In genomic region chr2:86440631-86441391, GRCh38 we compare ENCODE assay signal across 1 cellular context.
A peak's percentile ranks its signal among the peaks of the same experiment; 100 is the strongest.
TF ChIP-seq lines count a peak whose summit lies in the region.

TSS of gene KDM3A (plus strand) at chr2:86441371. CDS start at chr2:86442048, 677 bp downstream.

TF ChIP-seq in HepG2, 621 proteins besides CTCF, POLR2A, EP300 and RAD21 (continued from another document and continues in another):
- TF ChIP-seq LRRFIP1 (CRISPR knock-in tag; conservative IDR thresholded peaks at IDR 0.05) (peak; percentile 96), ZNF614 (CRISPR knock-in tag; IDR thresholded peaks at IDR 0.05; ENCODE audit: borderline replicate concordance) (peak; percentile 90; the same call in 1 of the 2 replicates), ARID3A (IDR thresholded peaks at IDR 0.05; ENCODE audit: low read depth, low read length) (peak; percentile 100), RBAK (CRISPR knock-in tag; IDR thresholded peaks at IDR 0.05) (no peak; the same call in 1 of the 2 replicates), MED1 (CRISPR knock-in tag; IDR thresholded peaks at IDR 0.05) (peak; percentile 86), CCAR2 (optimal IDR thresholded peaks at IDR 0.05; ENCODE audit: low read depth, low read length) (peak; percentile 98), PRPF4 (IDR thresholded peaks at IDR 0.05; ENCODE audit: low read depth, low read length, poor library complexity, severe bottlenecking) (peak; percentile 99), ZBTB14 (CRISPR knock-in tag; IDR thresholded peaks at IDR 0.05) (peak; percentile 55), ELF1 (CRISPR knock-in tag; IDR thresholded peaks at IDR 0.05) (no peak), TRIM22 (IDR thresholded peaks at IDR 0.05) (no peak), ZFP90 (CRISPR knock-in tag; IDR thresholded peaks at IDR 0.05; ENCODE audit: borderline replicate concordance) (peak; percentile 98), CHCHD3 (CRISPR knock-in tag; IDR thresholded peaks at IDR 0.05) (peak; percentile 94), ZNF3 (CRISPR knock-in tag; IDR thresholded peaks at IDR 0.05) (peak; percentile 89), ATF4 (CRISPR knock-in tag; IDR thresholded peaks at IDR 0.05) (peak in 1 of 2 experiments; percentile 86; a peak in 2 of 4 replicates), HOXA7 (CRISPR knock-in tag; IDR thresholded peaks at IDR 0.05) (peak; percentile 81; the same call in 1 of the 2 replicates), PITX1 (CRISPR knock-in tag; IDR thresholded peaks at IDR 0.05) (peak; percentile 86), POGZ (CRISPR knock-in tag; IDR thresholded peaks at IDR 0.05) (peak; percentile 100), ZKSCAN5 (CRISPR knock-in tag; IDR thresholded peaks at IDR 0.05) (peak; percentile 59; the same call in 1 of the 2 replicates), NFRKB (IDR thresholded peaks at IDR 0.05) (no peak), ZNF761 (CRISPR knock-in tag; conservative IDR thresholded peaks at IDR 0.05) (peak; percentile 98), ZNF142 (CRISPR knock-in tag; IDR thresholded peaks at IDR 0.05) (peak; percentile 96), ZBTB7B (CRISPR knock-in tag; IDR thresholded peaks at IDR 0.05) (peak; percentile 99), NFE2 (CRISPR knock-in tag; IDR thresholded peaks at IDR 0.05) (no peak), PLRG1 (conservative IDR thresholded peaks at IDR 0.05) (no peak), ZNF740 (CRISPR knock-in tag; IDR thresholded peaks at IDR 0.05) (peak; percentile 48), RBM22 (optimal IDR thresholded peaks at IDR 0.05; ENCODE audit: low read length) (no peak), CERS6 (CRISPR knock-in tag; IDR thresholded peaks at IDR 0.05) (peak; percentile 97), ZNF296 (CRISPR knock-in tag; conservative IDR thresholded peaks at IDR 0.05) (no peak; the same call in 1 of the 2 replicates), ZBED4 (CRISPR knock-in tag; IDR thresholded peaks at IDR 0.05; ENCODE audit: borderline replicate concordance) (peak; percentile 90), TOE1 (CRISPR knock-in tag; IDR thresholded peaks at IDR 0.05) (peak; percentile 92; the same call in 1 of the 2 replicates), SNAI1 (CRISPR knock-in tag; IDR thresholded peaks at IDR 0.05; ENCODE audit: borderline replicate concordance) (peak; percentile 92), ZNF792 (CRISPR knock-in tag; IDR thresholded peaks at IDR 0.05) (peak; percentile 99), REXO4 (CRISPR knock-in tag; IDR thresholded peaks at IDR 0.05; ENCODE audit: borderline replicate concordance) (peak; percentile 93; the same call in 1 of the 2 replicates), BCL6 (CRISPR knock-in tag; IDR thresholded peaks at IDR 0.05) (peak; percentile 66), JARID2 (CRISPR knock-in tag; IDR thresholded peaks at IDR 0.05; ENCODE audit: insufficient replicate concordance) (peak; percentile 82), FOXM1 (CRISPR knock-in tag; IDR thresholded peaks at IDR 0.05) (0 out of 2 replicates have a peak, but pooled peaks have one; percentile 82), ZNF20 (CRISPR knock-in tag; IDR thresholded peaks at IDR 0.05) (peak; percentile 95; the same call in 1 of the 2 replicates), ATF3 (CRISPR knock-in tag; IDR thresholded peaks at IDR 0.05) (peak; percentile 71), TGIF2 (CRISPR knock-in tag; IDR thresholded peaks at IDR 0.05) (peak; percentile 97), ZNF441 (CRISPR knock-in tag; IDR thresholded peaks at IDR 0.05; ENCODE audit: borderline replicate concordance) (peak; percentile 99), ATM (IDR thresholded peaks at IDR 0.05; ENCODE audit: borderline replicate concordance) (no peak), MATR3 (CRISPR knock-in tag; IDR thresholded peaks at IDR 0.05) (no peak)
